In the genomic region with DNA sequence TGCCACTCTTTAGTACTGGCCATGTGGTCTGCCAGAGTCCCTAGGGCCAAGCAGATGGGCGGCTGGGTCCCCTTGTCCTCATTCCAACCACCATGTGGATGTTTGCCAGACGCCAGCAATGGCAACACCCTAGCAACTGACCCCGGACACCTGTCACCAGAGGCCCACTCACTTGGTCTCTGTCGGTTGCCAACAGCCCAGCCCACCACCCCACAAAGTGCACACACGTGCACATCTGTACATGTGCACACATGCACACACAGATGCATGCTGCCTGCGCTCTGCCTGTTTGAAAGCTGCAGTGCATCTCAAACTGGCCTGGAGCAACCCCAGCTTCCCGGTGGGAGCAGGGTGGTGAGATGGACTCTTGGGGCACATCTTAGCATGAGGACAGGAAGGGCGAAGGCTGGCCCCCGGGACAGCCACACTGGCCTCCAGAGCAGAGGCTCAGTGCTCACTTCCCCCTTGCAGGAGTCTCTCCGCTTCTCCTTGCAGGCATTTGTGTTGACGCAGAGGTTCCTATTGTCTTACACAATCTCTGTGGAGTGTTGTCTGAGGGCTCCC, we compare ENCODE assay signal across 15 cellular contexts. TPM values are rescaled to one million over a fixed set of nuclear protein-coding genes. Genes with fewer than 3 reads are reported as not detected.
A peak's percentile ranks its signal among the peaks of the same experiment; 100 is the strongest.
DNase-seq lines count a peak whose midpoint lies in the region; ATAC-seq and TF ChIP-seq lines count a peak whose summit lies in the region.
"Had no signal": no experiment of that assay in that cellular context is flagged by ENCODE, and none has a peak within 500 bp of the region (broad histone marks: within the 10 kb centered on the region; RNA-seq: fewer than 3 reads in every experiment).

No MANE protein-coding gene starts in this region.

- no peak overlapping the region for H3K4me2 ChIP-seq in osteoblast (ENCODE audit: insufficient read depth, low read length)

- no peaks in the 10 kb centered on the region for H3K4me1 Mint-ChIP-seq in mesothelial cell of epicardium
- no peaks in the 10 kb centered on the region for H3K4me1 Mint-ChIP-seq in stimulated activated memory B cell treated with anti-CD40 and anti-IgM and Interleukin-4, amounts not matched to agents 10 μg/mL and 1 μg/mL and 100 μg/mL, for 72 hours

- ATAC-seq in left ventricle myocardium superior, result peak; percentile 65
- no peak for ATAC-seq in stimulated activated memory B cell treated with anti-CD40 and anti-IgM and Interleukin-4, amounts not matched to agents 10 μg/mL and 1 μg/mL and 100 μg/mL, for 72 hours
- ATAC-seq: stimulated activated effector memory CD8-positive, alpha-beta T cell treated with anti-CD3 and anti-CD28 coated beads, Interleukin-12 subunit alpha, Interleukin-12 subunit beta, amount 100 ng/mL, for 72 hours had no signal

- H3K27me3 Mint-ChIP-seq in mesothelial cell of epicardium (ENCODE audit: low read depth), result no peaks in the 10 kb centered on the region
- peaks cover 23% of the 10 kb centered on the region for H3K27me3 Mint-ChIP-seq in stimulated activated memory B cell treated with anti-CD40 and anti-IgM and Interleukin-4, amounts not matched to agents 10 μg/mL and 1 μg/mL and 100 μg/mL, for 72 hours

- no peak overlapping the region for H3K4me3 ChIP-seq in osteoblast (ENCODE audit: insufficient read depth, low read length)
- H3K4me3 ChIP-seq: tibial nerve had no signal

- DNase-seq in G401 (ENCODE audit: low spot score) (peak; percentile 16), NCI-H69 (lab: John Stamatoyannopoulos, UW) (peak; percentile 24), left ventricle myocardium superior (peak; percentile 42), osteoblast (ENCODE audit: insufficient read length, low spot score, missing footprints) (peak; percentile 46), mesothelial cell of epicardium (ENCODE audit: low spot score in 2 of 2, unreplicated experiment in 2 of 2) (no peak), DMS79 treated with DMSO at 0.1 percent for 48 hours (lab: John Stamatoyannopoulos, UW) (no peak)
- DNase-seq: activated CD4-positive, alpha-beta T cell treated with anti-CD3 and anti-CD28 coated beads, Interleukin-2, amount 50 U/mL, for 4 hours; activated naive CD4-positive, alpha-beta T cell treated with anti-CD3 and anti-CD28 coated beads for 36 hours; Caco-2; KBM-7; NCI-H1930 had no signal

- in situ Hi-C loops in G401 (cut with HindIII; ENCODE audit: low sequenced_read_pairs), result no loop called here

- no peaks in the 10 kb centered on the region for H3K36me3 ChIP-seq in osteoblast (ENCODE audit: insufficient read depth, low read length)

- intact Hi-C loops in left ventricle myocardium superior (cut with micrococcal nuclease), result no loop called here

- no peak overlapping the region for H2AFZ ChIP-seq in osteoblast (ENCODE audit: low read length)

- no peak for TF ChIP-seq CTCF in osteoblast (IDR thresholded peaks at IDR 0.05; ENCODE audit: extremely low read depth, low read depth, low read length)
- TF ChIP-seq CTCF in mesothelial cell of epicardium (IDR thresholded peaks at IDR 0.05; ENCODE audit: unreplicated experiment), result no peak

- no peaks in the 10 kb centered on the region for H4K20me1 ChIP-seq in osteoblast (ENCODE audit: insufficient read depth, low read length)

- H3K27ac ChIP-seq in osteoblast (ENCODE audit: low read depth, low read length), result no peak overlapping the region
- H3K27ac ChIP-seq: RWPE1, tibial nerve had no signal

- H3K4me3 Mint-ChIP-seq in mesothelial cell of epicardium, result no peak overlapping the region
- no peak overlapping the region for H3K4me3 Mint-ChIP-seq in stimulated activated memory B cell treated with anti-CD40 and anti-IgM and Interleukin-4, amounts not matched to agents 10 μg/mL and 1 μg/mL and 100 μg/mL, for 72 hours
- H3K4me3 Mint-ChIP-seq: activated naive CD4-positive, alpha-beta T cell treated with anti-CD3 and anti-CD28 coated beads for 36 hours; stimulated activated effector memory CD8-positive, alpha-beta T cell treated with anti-CD3 and anti-CD28 coated beads, Interleukin-12 subunit alpha, Interleukin-12 subunit beta, amount 100 ng/mL, for 72 hours had no signal

- no peak overlapping the region for H3K27ac Mint-ChIP-seq in mesothelial cell of epicardium
- H3K27ac Mint-ChIP-seq in stimulated activated memory B cell treated with anti-CD40 and anti-IgM and Interleukin-4, amounts not matched to agents 10 μg/mL and 1 μg/mL and 100 μg/mL, for 72 hours, result no peak overlapping the region
- H3K27ac Mint-ChIP-seq: activated naive CD4-positive, alpha-beta T cell treated with anti-CD3 and anti-CD28 coated beads for 36 hours; stimulated activated effector memory CD8-positive, alpha-beta T cell treated with anti-CD3 and anti-CD28 coated beads, Interleukin-12 subunit alpha, Interleukin-12 subunit beta, amount 100 ng/mL, for 72 hours had no signal

- no peaks in the 10 kb centered on the region for H3K4me1 ChIP-seq in osteoblast (ENCODE audit: insufficient read depth, low read length)
- H3K4me1 ChIP-seq: Caco-2, tibial nerve had no signal

- no peaks in the 10 kb centered on the region for H3K27me3 ChIP-seq in osteoblast (ENCODE audit: insufficient read depth, low read length)
- H3K27me3 ChIP-seq: tibial nerve had no signal

- H3K9me3 Mint-ChIP-seq in mesothelial cell of epicardium, result no peaks in the 10 kb centered on the region
- H3K9me3 Mint-ChIP-seq in stimulated activated memory B cell treated with anti-CD40 and anti-IgM and Interleukin-4, amounts not matched to agents 10 μg/mL and 1 μg/mL and 100 μg/mL, for 72 hours, result no peaks in the 10 kb centered on the region
- H3K9me3 Mint-ChIP-seq: activated naive CD4-positive, alpha-beta T cell treated with anti-CD3 and anti-CD28 coated beads for 36 hours; stimulated activated effector memory CD8-positive, alpha-beta T cell treated with anti-CD3 and anti-CD28 coated beads, Interleukin-12 subunit alpha, Interleukin-12 subunit beta, amount 100 ng/mL, for 72 hours had no signal

- H3K79me2 ChIP-seq in osteoblast (ENCODE audit: insufficient read depth, low read length), result no peaks in the 10 kb centered on the region

- H3K36me3 Mint-ChIP-seq in mesothelial cell of epicardium, result peaks cover 2% of the 10 kb centered on the region
- no peaks in the 10 kb centered on the region for H3K36me3 Mint-ChIP-seq in stimulated activated memory B cell treated with anti-CD40 and anti-IgM and Interleukin-4, amounts not matched to agents 10 μg/mL and 1 μg/mL and 100 μg/mL, for 72 hours
- H3K36me3 Mint-ChIP-seq: stimulated activated effector memory CD8-positive, alpha-beta T cell treated with anti-CD3 and anti-CD28 coated beads, Interleukin-12 subunit alpha, Interleukin-12 subunit beta, amount 100 ng/mL, for 72 hours had no signal

- H3K9me3 ChIP-seq in osteoblast (ENCODE audit: low read depth, low read length), result no peaks in the 10 kb centered on the region
- H3K9me3 ChIP-seq: Caco-2, tibial nerve had no signal

RNA-seq across cellular contexts. Expression of a gene that starts 53.9 kb away (rescaled TPM):
- 26.6 and 54.5 TPM in 2 replicates for total RNA-seq in G401 (2014; rRNA removed; shearing (Covaris generic))
- 7.2 TPM for total RNA-seq in left ventricle myocardium superior
- total RNA-seq in osteoblast, result 19.4 and 24.6 TPM in 2 replicates
- 26.1 to 27.8 TPM (median 26.6 TPM) in 3 replicates for total RNA-seq in mesothelial cell of epicardium

Comparison
In these comparisons a context has a peak if more than half of its experiments do, and no peak if none do; other contexts are left out.
1. DNase-seq: peak in G401 (single experiment), NCI-H69 (single experiment), left ventricle myocardium superior (single experiment) and osteoblast (single experiment); none in mesothelial cell of epicardium (0 of 2) and DMS79 treated with DMSO at 0.1 percent for 48 hours (single experiment).